Comparison of ENCODE assay signal across 10 cellular contexts in genomic region chr5:31194458-31194808, GRCh38. TPM values are rescaled to one million over a fixed set of nuclear protein-coding genes. Genes with fewer than 3 reads are reported as not detected.
A peak's percentile ranks its signal among the peaks of the same experiment; 100 is the strongest.
DNase-seq lines count a peak whose midpoint lies in the region; ATAC-seq, FAIRE-seq and TF ChIP-seq lines count a peak whose summit lies in the region.
"Had no signal": no experiment of that assay in that cellular context is flagged by ENCODE, and none has a peak within 500 bp of the region (broad histone marks: within the 10 kb centered on the region; RNA-seq: fewer than 3 reads in every experiment).

No MANE protein-coding gene starts in this region.

- H3K14ac ChIP-seq in H9 (ENCODE audit: insufficient read depth, low read length) = no peak overlapping the region

- DNase-seq in H9 (no peak), GM12878 (ENCODE audit: low read depth, low spot score) (no peak), gastrocnemius medialis (no peak), natural killer cell (no peak), T-helper 17 cell (no peak), posterior vena cava (ENCODE audit: low spot score) (no peak)
- no peak for DNase-seq in activated naive CD4-positive, alpha-beta T cell treated with anti-CD3 and anti-CD28 coated beads for 36 hours
- DNase-seq: activated B cell treated with CpG ODN at 0.5 μM for 24 hours, NCI-H1694 had no signal

- no peak for TF ChIP-seq RAD21 in GM12878 (IDR thresholded peaks at IDR 0.05; ENCODE audit: insufficient read depth, low read depth, low read length)

- TF ChIP-seq POLR2A in GM12878 (IDR thresholded peaks at IDR 0.05; ENCODE audit: low read depth, low read length) = no peak
- no peak for TF ChIP-seq POLR2A in gastrocnemius medialis (IDR thresholded peaks at IDR 0.05)

- no peak overlapping the region for H2BK15ac ChIP-seq in H9 (ENCODE audit: low read depth, low read length)

- no peak overlapping the region for H3K27ac Mint-ChIP-seq in H9
- H3K27ac Mint-ChIP-seq in natural killer cell = no peak overlapping the region
- no peak overlapping the region for H3K27ac Mint-ChIP-seq in activated naive CD4-positive, alpha-beta T cell treated with anti-CD3 and anti-CD28 coated beads for 36 hours
- no peak overlapping the region for H3K27ac Mint-ChIP-seq in T-helper 17 cell
- H3K27ac Mint-ChIP-seq: activated B cell treated with CpG ODN at 0.5 μM for 24 hours had no signal

- TF ChIP-seq EP300 in GM12878 (IDR thresholded peaks at IDR 0.05; ENCODE audit: borderline replicate concordance in 1 of 2, control insufficient read depth in 1 of 2, low read depth in 2 of 2, low read length in 2 of 2) = no peak

- no peak for TF ChIP-seq CTCF in H9 (conservative IDR thresholded peaks at IDR 0.05)
- TF ChIP-seq CTCF in GM12878 (IDR thresholded peaks at IDR 0.05 in 2 of 3, conservative IDR thresholded peaks at IDR 0.05 in 1 of 3; ENCODE audit: control insufficient read depth in 2 of 3, extremely low read depth in 1 of 3, insufficient read depth in 1 of 3, low read depth in 3 of 3, low read length in 3 of 3) = no peak
- TF ChIP-seq CTCF in gastrocnemius medialis (IDR thresholded peaks at IDR 0.05 in 4 of 5, conservative IDR thresholded peaks at IDR 0.05 in 1 of 5) = no peak
- TF ChIP-seq CTCF in natural killer cell (IDR thresholded peaks at IDR 0.05) = no peak

- no peak overlapping the region for H2BK20ac ChIP-seq in H9 (ENCODE audit: low read depth, low read length, poor library complexity, severe bottlenecking)

- H2BK120ac ChIP-seq in H9 (ENCODE audit: low read depth, low read length, poor library complexity, severe bottlenecking) = no peak overlapping the region

- no peak overlapping the region for H2BK12ac ChIP-seq in H9 (ENCODE audit: insufficient read length, low read depth, low read length)

- in situ Hi-C loops in GM12878 (cut with MboI) = no loop called here
- in situ Hi-C loops in gastrocnemius medialis (cut with MboI; ENCODE audit: low sequenced_read_pairs in 4 of 4) = no loop called here

- SMC1A ChIA-PET in GM12878 (lab: Charles Lee; ENCODE audit: uncharacterized antibody, unreplicated experiment) = no interaction called here

- H3K9ac ChIP-seq in H9 (ENCODE audit: extremely low read depth, insufficient read length, low read length) (no peak overlapping the region), GM12878 (ENCODE audit: control insufficient read depth, insufficient read depth, low read length) (no peak overlapping the region)

- no peak overlapping the region for H3K23ac ChIP-seq in H9 (ENCODE audit: insufficient read length, low read depth, low read length)

- H3K36me3 Mint-ChIP-seq in H9 (ENCODE audit: insufficient read depth in 1 of 3, low read depth in 3 of 3) = no peaks in the 10 kb centered on the region
- peaks cover 11% of the 10 kb centered on the region for H3K36me3 Mint-ChIP-seq in natural killer cell
- H3K36me3 Mint-ChIP-seq in activated naive CD4-positive, alpha-beta T cell treated with anti-CD3 and anti-CD28 coated beads for 36 hours (ENCODE audit: low read depth) = no peaks in the 10 kb centered on the region
- peaks cover 4% of the 10 kb centered on the region for H3K36me3 Mint-ChIP-seq in T-helper 17 cell (ENCODE audit: low read depth)

- ATAC-seq in GM12878 (no peak), gastrocnemius medialis (no peak), natural killer cell (no peak), T-helper 17 cell (no peak)

- H3K79me2 ChIP-seq in H9 (ENCODE audit: insufficient read depth, low read length) (no peaks in the 10 kb centered on the region), GM12878 (ENCODE audit: control insufficient read depth, insufficient read depth, low read length) (no peaks in the 10 kb centered on the region)

- H3K27me3 Mint-ChIP-seq in H9 (ENCODE audit: low read depth) (peaks cover 48% of the 10 kb centered on the region), natural killer cell (ENCODE audit: low read depth in 2 of 2) (peaks cover 33 to 47% of the 10 kb centered on the region in 2 donors), T-helper 17 cell (peaks cover 67% of the 10 kb centered on the region)
- peaks cover 41% of the 10 kb centered on the region for H3K27me3 Mint-ChIP-seq in activated naive CD4-positive, alpha-beta T cell treated with anti-CD3 and anti-CD28 coated beads for 36 hours (ENCODE audit: low read depth)

- H2AFZ ChIP-seq in H9 (ENCODE audit: low read length) (peak overlapping the region; percentile 2), GM12878 (ENCODE audit: control insufficient read depth, low read depth, low read length) (no peak overlapping the region)

- intact Hi-C loops in GM12878 (cut with micrococcal nuclease; ENCODE audit: unreplicated experiment) = no loop called here
- intact Hi-C loops in gastrocnemius medialis (cut with DNase I; ENCODE audit: low total_unique reads) = no loop called here
- intact Hi-C loops in natural killer cell (cut with micrococcal nuclease) = no loop called here
- intact Hi-C loops in activated naive CD4-positive, alpha-beta T cell treated with anti-CD3 and anti-CD28 coated beads for 36 hours (cut with micrococcal nuclease) = no loop called here
- intact Hi-C loops in posterior vena cava (cut with DNase I) = loop anchor here in 1 of 2 donors (5.0 kb wide), 1 partner anchor 652 kb away; no protein-coding TSS in a partner anchor

- RAD21 ChIA-PET in GM12878 (lab: Charles Lee; ENCODE audit: unreplicated experiment) = no interaction called here

- H3K27ac ChIP-seq in H9 (ENCODE audit: insufficient read length, low read depth, low read length) (no peak overlapping the region), GM12878 (ENCODE audit: control insufficient read depth, insufficient read depth) (no peak overlapping the region), gastrocnemius medialis (peak overlapping the region; percentile 36 to 58 (median 49))

- no peak overlapping the region for H3T11ph ChIP-seq in H9 (ENCODE audit: low read length)

- no peak overlapping the region for H3K4me3 ChIP-seq in GM12878
- H3K4me3 ChIP-seq in iPS-18c (ENCODE audit: insufficient read depth, low read depth, low read length) = peak overlapping the region; percentile 70
- peak overlapping the region; percentile 43 to 49 (median 44) for H3K4me3 ChIP-seq in gastrocnemius medialis

- no peak overlapping the region for H4K8ac ChIP-seq in H9 (replicated peaks; ENCODE audit: insufficient read length, low read depth, low read length)

- H4K20me1 ChIP-seq in H9 (ENCODE audit: control insufficient read depth, insufficient read depth, insufficient read length) = no peaks in the 10 kb centered on the region
- H4K20me1 ChIP-seq in GM12878 (ENCODE audit: control insufficient read depth, insufficient read depth) = no peaks in the 10 kb centered on the region

- H3K4me1 Mint-ChIP-seq in H9 (peaks cover 26 to 28% of the 10 kb centered on the region in 2 experiments), natural killer cell (peaks cover 4% of the 10 kb centered on the region in 2 donors), T-helper 17 cell (peaks cover 5% of the 10 kb centered on the region)
- peaks cover 8% of the 10 kb centered on the region for H3K4me1 Mint-ChIP-seq in activated naive CD4-positive, alpha-beta T cell treated with anti-CD3 and anti-CD28 coated beads for 36 hours (ENCODE audit: low read depth)

- BruUV-seq in GM12878 (replicated peaks; lab: Mats Ljungman, UMichigan) = no TSS peak

- no peak overlapping the region for H4K91ac ChIP-seq in H9 (ENCODE audit: insufficient read length, low read depth, low read length)

- H3K9me3 Mint-ChIP-seq in H9 (no peaks in the 10 kb centered on the region), natural killer cell (peaks cover 5 to 7% of the 10 kb centered on the region in 2 donors)
- no peaks in the 10 kb centered on the region for H3K9me3 Mint-ChIP-seq in activated naive CD4-positive, alpha-beta T cell treated with anti-CD3 and anti-CD28 coated beads for 36 hours
- H3K9me3 Mint-ChIP-seq: activated B cell treated with CpG ODN at 0.5 μM for 24 hours had no signal

- FAIRE-seq in GM12878 (lab: Jason Lieb, UNC) = no peak

- H3K36me3 ChIP-seq in GM12878 (ENCODE audit: control insufficient read depth in 2 of 2, insufficient read depth in 2 of 2, low read length in 1 of 2) (no peaks in the 10 kb centered on the region), gastrocnemius medialis (no peaks in the 10 kb centered on the region)

- H3K4me1 ChIP-seq in H9 (ENCODE audit: insufficient read depth, low read length) (no peaks in the 10 kb centered on the region; the same call in 1 of the 2 replicates), GM12878 (ENCODE audit: control insufficient read depth, insufficient read depth, low read length) (no peaks in the 10 kb centered on the region), gastrocnemius medialis (no peaks in the 10 kb centered on the region)

- H2AK5ac ChIP-seq in H9 (ENCODE audit: insufficient read length, low read length) = no peak overlapping the region

- H3K23me2 ChIP-seq in H9 (ENCODE audit: insufficient read length, low read depth, low read length, poor library complexity, severe bottlenecking) = peaks cover 9% of the 10 kb centered on the region

- H3K18ac ChIP-seq in H9 (ENCODE audit: insufficient read length, low read depth, low read length) = no peak overlapping the region

- POLR2A ChIA-PET in GM12878 (lab: Charles Lee) = no interaction called here

- no peak overlapping the region for H3K4ac ChIP-seq in H9 (ENCODE audit: low read depth, low read length)

- H3K4me3 Mint-ChIP-seq in H9 (peak overlapping the region; percentile 76 to 82), natural killer cell (no peak overlapping the region), T-helper 17 cell (no peak overlapping the region)
- H3K4me3 Mint-ChIP-seq in activated naive CD4-positive, alpha-beta T cell treated with anti-CD3 and anti-CD28 coated beads for 36 hours = no peak overlapping the region
- H3K4me3 Mint-ChIP-seq: activated B cell treated with CpG ODN at 0.5 μM for 24 hours had no signal

- H4K5ac ChIP-seq in H9 (ENCODE audit: insufficient read length, low read depth, low read length) = no peak overlapping the region

- H3K79me1 ChIP-seq in H9 (ENCODE audit: insufficient read depth, low read depth, low read length, poor library complexity, severe bottlenecking) = no peaks in the 10 kb centered on the region

- CTCF ChIA-PET in GM12878 (lab: Yijun Ruan, JAX) = interaction anchor here (0.9 to 1.5 kb wide), 2 partner anchors 8 to 38 kb away, joined by 3 read pairs; no protein-coding TSS in a partner anchor
- CTCF ChIA-PET in activated naive CD4-positive, alpha-beta T cell treated with anti-CD3 and anti-CD28 coated beads for 36 hours (lab: Charles Lee) = no interaction called here

- no peaks in the 10 kb centered on the region for H3K9me3 ChIP-seq in H9 (ENCODE audit: control insufficient read depth, low read depth, low read length)
- no peaks in the 10 kb centered on the region for H3K9me3 ChIP-seq in GM12878 (replicated peaks; ENCODE audit: control insufficient read depth, insufficient read depth, low read length)
- H3K9me3 ChIP-seq in iPS-18c (ENCODE audit: control insufficient read depth, insufficient read depth, low read length) = no peaks in the 10 kb centered on the region
- no peaks in the 10 kb centered on the region for H3K9me3 ChIP-seq in gastrocnemius medialis
- no peaks in the 10 kb centered on the region for H3K9me3 ChIP-seq in T-helper 17 cell (ENCODE audit: control insufficient read depth, low read length, poor library complexity, severe bottlenecking)

- no peak overlapping the region for H3K56ac ChIP-seq in H9 (ENCODE audit: insufficient read length, low read depth, low read length)

- peak overlapping the region; percentile 82 for H3K4me2 ChIP-seq in H9 (ENCODE audit: insufficient read depth, insufficient read length, low read length)
- no peak overlapping the region for H3K4me2 ChIP-seq in GM12878 (ENCODE audit: control insufficient read depth, insufficient read depth)

- no CpG with 5 or more reads among the region's 15 CpGs for WGBS in H9 (ENCODE audit: extremely low coverage, insufficient read length, low lambda C conversion rate)
- 23% methylated on average over 15 of the region's 15 CpGs for WGBS in GM12878 (ENCODE audit: insufficient coverage, insufficient replicate concordance, low lambda C conversion rate, missing lambda C conversion rate)

- H3K27me3 ChIP-seq in H9 (ENCODE audit: insufficient read depth, low read length) (peaks cover 23% of the 10 kb centered on the region), GM12878 (replicated peaks in 1 of 2; ENCODE audit: control insufficient read depth in 2 of 2, insufficient read depth in 2 of 2, low read length in 1 of 2) (peaks cover 2 to 11% of the 10 kb centered on the region in 2 experiments; a peak in 3 of 4 replicates), gastrocnemius medialis (peaks cover 33 to 48% (median 35%) of the 10 kb centered on the region in 3 donors)

- no peak overlapping the region for H2BK5ac ChIP-seq in H9 (ENCODE audit: insufficient read length, low read length)

RNA-seq across cellular contexts. Expression of gene CDH6, which starts 0.9 kb away (rescaled TPM):
- total RNA-seq in H9 (2021) = 10.8 and 11.7 TPM in 2 replicates
- not detected in 2 replicates for total RNA-seq in GM12878 (2013; cell fraction: nucleolus; rRNA removed)
- total RNA-seq in GM12878 (2014; rRNA removed) = not detected in 2 replicates
- not detected in 2 replicates for total RNA-seq in GM12878 (2014; rRNA removed; fragmentation: Illumina TruSeq; extraction: Trizol)
- total RNA-seq in GM12878 (2021) = not detected in 2 replicates
- polyA plus RNA-seq in GM12878 (2011; ENCODE audit: low read depth) = not detected
- polyA plus RNA-seq in GM12878 (2011; rRNA removed) = not detected in 2 replicates
- not detected in 2 replicates for polyA plus RNA-seq in GM12878 (2011; cell fraction: cytosol; rRNA removed)
- not detected in 2 replicates for polyA plus RNA-seq in GM12878 (2011; cell fraction: nucleus; rRNA removed)
- polyA plus RNA-seq in GM12878 (2012) = not detected in 2 replicates
- not detected in 2 replicates for polyA plus RNA-seq in GM12878 (2014; fragmentation: Illumina TruSeq; extraction: Trizol)
- polyA plus RNA-seq in GM12878 (2014; fragmentation: Nextera tagmentation; extraction: Ambion mirVana) = not detected
- polyA plus RNA-seq in GM12878 (2014; rRNA removed) = not detected in 2 replicates
- polyA plus RNA-seq in GM12878 (2016; fragmentation: Nextera tagmentation; extraction: Ambion mirVana) = under 1 TPM in 1 of 2 experiments, not detected in 1; 0.01 TPM
- not detected in 2 replicates for polyA minus RNA-seq in GM12878 (2011; rRNA and poly(A)+ RNA removed)
- polyA minus RNA-seq in GM12878 (2011; cell fraction: cytosol; rRNA and poly(A)+ RNA removed) = not detected in 2 replicates
- not detected in 2 replicates for polyA minus RNA-seq in GM12878 (2011; cell fraction: nucleus; rRNA and poly(A)+ RNA removed)
- total RNA-seq in gastrocnemius medialis = 1 to 10 TPM in 3 of 4 donors, under 1 TPM in 1; 1.00 to 2.9 (median 1.4) TPM
- total RNA-seq in natural killer cell = not detected
- not detected for total RNA-seq in activated naive CD4-positive, alpha-beta T cell treated with anti-CD3 and anti-CD28 coated beads for 36 hours
- under 1 TPM in 1 of 2 donors, not detected in 1; 0.21 TPM for total RNA-seq in T-helper 17 cell
- total RNA-seq in posterior vena cava = 1 to 10 TPM; 6.0 to 7.6 TPM
- total RNA-seq: activated B cell treated with CpG ODN at 0.5 μM for 24 hours had no signal

Comparison
In these comparisons a context has a peak if more than half of its experiments do, and no peak if none do; other contexts are left out.
1. H3K27ac ChIP-seq: peak in gastrocnemius medialis (4 of 4); none in H9 (single experiment) and GM12878 (single experiment).
2. H3K4me3 Mint-ChIP-seq: peak in H9 (2 of 2); none in natural killer cell (single experiment), activated naive CD4-positive, alpha-beta T cell treated with anti-CD3 and anti-CD28 coated beads for 36 hours (single experiment) and T-helper 17 cell (single experiment).